1 cellular context compared by ENCODE assay signal in genomic region chr22:50399751-50400331, GRCh38.
TF ChIP-seq lines count a peak whose summit lies in the region.

No MANE protein-coding gene starts in this region.

TF ChIP-seq in SK-N-SH treated with all-trans-retinoic acid at 6 μM for 48 hours, 23 proteins besides CTCF, POLR2A, EP300 and RAD21 (continued from another document):
- no peak for TF ChIP-seq TSHZ2 (CRISPR knock-in tag; IDR thresholded peaks at IDR 0.05)
